8 cellular contexts compared by ENCODE assay signal in genomic region chr2:68317971-68318685, GRCh38. TPM values are rescaled to one million over a fixed set of nuclear protein-coding genes. Genes with fewer than 3 reads are reported as not detected.
DNase-seq lines count a peak whose midpoint lies in the region; FAIRE-seq and TF ChIP-seq lines count a peak whose summit lies in the region.

No MANE protein-coding gene starts in this region.

- no peak for FAIRE-seq in GM12891 (lab: Jason Lieb, UNC)

- no peaks in the 10 kb centered on the region for H3K9me3 ChIP-seq in BE2C
- H3K9me3 ChIP-seq in SJCRH30 (replicated peaks), result no peaks in the 10 kb centered on the region

- peak; percentile 17 for DNase-seq in BE2C
- no peak for DNase-seq in SJCRH30
- peak; percentile 3 for DNase-seq in fibroblast of pulmonary artery (ENCODE audit: low read depth)
- DNase-seq in osteocyte (ENCODE audit: extremely low spot score, unreplicated experiment), result no peak
- no peak for DNase-seq in GM12891 (ENCODE audit: insufficient read length, low spot score)
- DNase-seq in activated T-helper 1 cell treated with anti-CD3 and anti-CD28 coated beads, Interleukin-12 subunit alpha, Interleukin-12 subunit beta, Interleukin-2, Interleukin-4 antibody, amounts not matched to agents 30 ng/mL and 10 ng/mL and 1 ng/mL, durations not matched to agents 14 hours and 24 hours and 36 hours (ENCODE audit: low spot score), result no peak
- no peak for DNase-seq in effector CD4-positive, alpha-beta T cell
- DNase-seq in NCI-H748 (lab: John Stamatoyannopoulos, UW; ENCODE audit: unreplicated experiment), result no peak

- H3K27ac ChIP-seq in SJCRH30, result no peak overlapping the region

- no peak for TF ChIP-seq POLR2A in GM12891 (IDR thresholded peaks at IDR 0.05; ENCODE audit: low read depth, low read length)

- H3K4me1 ChIP-seq in BE2C, result no peaks in the 10 kb centered on the region
- peaks cover 5% of the 10 kb centered on the region; the same call in 1 of the 2 replicates for H3K4me1 ChIP-seq in SJCRH30

- H3K36me3 Mint-ChIP-seq in osteocyte (ENCODE audit: unreplicated experiment), result peaks cover 12% of the 10 kb centered on the region
- H3K36me3 Mint-ChIP-seq in activated T-helper 1 cell treated with anti-CD3 and anti-CD28 coated beads, Interleukin-12 subunit alpha, Interleukin-12 subunit beta, Interleukin-2, Interleukin-4 antibody, amounts not matched to agents 30 ng/mL and 10 ng/mL and 1 ng/mL, durations not matched to agents 14 hours and 24 hours and 36 hours (ENCODE audit: low read depth), result no peaks in the 10 kb centered on the region

- peaks cover 29% of the 10 kb centered on the region for H3K4me1 Mint-ChIP-seq in osteocyte (ENCODE audit: unreplicated experiment)
- peaks cover 7% of the 10 kb centered on the region for H3K4me1 Mint-ChIP-seq in activated T-helper 1 cell treated with anti-CD3 and anti-CD28 coated beads, Interleukin-12 subunit alpha, Interleukin-12 subunit beta, Interleukin-2, Interleukin-4 antibody, amounts not matched to agents 30 ng/mL and 10 ng/mL and 1 ng/mL, durations not matched to agents 14 hours and 24 hours and 36 hours (ENCODE audit: low read depth)

- peak overlapping the region; percentile 76 for H3K4me3 ChIP-seq in BE2C (ENCODE audit: low read depth, low read length)
- peak overlapping the region; percentile 76 for H3K4me3 ChIP-seq in SJCRH30
- H3K4me3 ChIP-seq in fibroblast of pulmonary artery (replicated peaks; ENCODE audit: low read depth, low read length), result peak overlapping the region; percentile 76

- H3K27me3 ChIP-seq in BE2C (no peaks in the 10 kb centered on the region), SJCRH30 (no peaks in the 10 kb centered on the region)

- TF ChIP-seq CTCF in BE2C (IDR thresholded peaks at IDR 0.05; ENCODE audit: low read depth, low read length) (no peak), fibroblast of pulmonary artery (IDR thresholded peaks at IDR 0.05; ENCODE audit: low read length, missing control alignments) (no peak), osteocyte (IDR thresholded peaks at IDR 0.05) (no peak)

- peak overlapping the region; percentile 94 for H3K27ac Mint-ChIP-seq in osteocyte (ENCODE audit: unreplicated experiment)
- H3K27ac Mint-ChIP-seq in activated T-helper 1 cell treated with anti-CD3 and anti-CD28 coated beads, Interleukin-12 subunit alpha, Interleukin-12 subunit beta, Interleukin-2, Interleukin-4 antibody, amounts not matched to agents 30 ng/mL and 10 ng/mL and 1 ng/mL, durations not matched to agents 14 hours and 24 hours and 36 hours, result no peak overlapping the region

- intact Hi-C loops in activated T-helper 1 cell treated with anti-CD3 and anti-CD28 coated beads, Interleukin-12 subunit alpha, Interleukin-12 subunit beta, Interleukin-2, Interleukin-4 antibody, amounts not matched to agents 30 ng/mL and 10 ng/mL and 1 ng/mL, durations not matched to agents 14 hours and 24 hours and 36 hours (cut with micrococcal nuclease), result no loop called here

- peak overlapping the region; percentile 93 for H3K4me3 Mint-ChIP-seq in osteocyte (ENCODE audit: unreplicated experiment)
- H3K4me3 Mint-ChIP-seq in activated T-helper 1 cell treated with anti-CD3 and anti-CD28 coated beads, Interleukin-12 subunit alpha, Interleukin-12 subunit beta, Interleukin-2, Interleukin-4 antibody, amounts not matched to agents 30 ng/mL and 10 ng/mL and 1 ng/mL, durations not matched to agents 14 hours and 24 hours and 36 hours, result no peak overlapping the region

- H3K27me3 Mint-ChIP-seq in osteocyte (ENCODE audit: unreplicated experiment), result peaks cover 3% of the 10 kb centered on the region
- H3K27me3 Mint-ChIP-seq in activated T-helper 1 cell treated with anti-CD3 and anti-CD28 coated beads, Interleukin-12 subunit alpha, Interleukin-12 subunit beta, Interleukin-2, Interleukin-4 antibody, amounts not matched to agents 30 ng/mL and 10 ng/mL and 1 ng/mL, durations not matched to agents 14 hours and 24 hours and 36 hours (ENCODE audit: insufficient read depth), result peaks cover 65% of the 10 kb centered on the region

- H3K36me3 ChIP-seq in BE2C (peaks cover 17% of the 10 kb centered on the region), SJCRH30 (peaks cover 13% of the 10 kb centered on the region)

- H3K9me3 Mint-ChIP-seq in osteocyte (ENCODE audit: unreplicated experiment), result peaks cover 3% of the 10 kb centered on the region
- H3K9me3 Mint-ChIP-seq in activated T-helper 1 cell treated with anti-CD3 and anti-CD28 coated beads, Interleukin-12 subunit alpha, Interleukin-12 subunit beta, Interleukin-2, Interleukin-4 antibody, amounts not matched to agents 30 ng/mL and 10 ng/mL and 1 ng/mL, durations not matched to agents 14 hours and 24 hours and 36 hours, result no peaks in the 10 kb centered on the region

TF ChIP-seq in GM12891, 5 proteins besides CTCF, POLR2A, EP300 and RAD21:
- TF ChIP-seq POLR2AphosphoS5 (IDR thresholded peaks at IDR 0.05; ENCODE audit: low read depth, low read length) (no peak), SPI1 (IDR thresholded peaks at IDR 0.05; ENCODE audit: low read depth, low read length) (no peak), TAF1 (IDR thresholded peaks at IDR 0.05; ENCODE audit: low read depth, low read length) (no peak)

RNA-seq across cellular contexts. Expression of gene CNRIP1, which starts 1.6 kb away (rescaled TPM):
- polyA plus RNA-seq in BE2C (2012; ENCODE audit: insufficient read depth, insufficient read length, low read depth), result 31.8 TPM
- 17.5 and 20.8 TPM in 2 replicates for total RNA-seq in SJCRH30 (2014; rRNA removed; shearing (Covaris generic))
- 33.9 and 35.9 TPM in 2 replicates for total RNA-seq in osteocyte
- polyA plus RNA-seq in GM12891 (2012; ENCODE audit: low read depth, missing spikeins), result not detected
- not detected in 2 replicates for total RNA-seq in activated T-helper 1 cell treated with anti-CD3 and anti-CD28 coated beads, Interleukin-12 subunit alpha, Interleukin-12 subunit beta, Interleukin-2, Interleukin-4 antibody, amounts not matched to agents 30 ng/mL and 10 ng/mL and 1 ng/mL, durations not matched to agents 14 hours and 24 hours and 36 hours

RNA-seq across cellular contexts. Expression of gene PLEK, which starts 47.0 kb away (rescaled TPM):
- polyA plus RNA-seq in BE2C (2012; ENCODE audit: insufficient read depth, insufficient read length, low read depth), result 0.51 TPM
- total RNA-seq in SJCRH30 (2014; rRNA removed; shearing (Covaris generic)), result 0.10 TPM in 1 of 2 replicates, not detected in the other
- 0.19 TPM in 1 of 2 replicates, not detected in the other for total RNA-seq in osteocyte
- polyA plus RNA-seq in GM12891 (2012; ENCODE audit: low read depth, missing spikeins), result 207 TPM
- 3.2 TPM in 2 replicates for total RNA-seq in activated T-helper 1 cell treated with anti-CD3 and anti-CD28 coated beads, Interleukin-12 subunit alpha, Interleukin-12 subunit beta, Interleukin-2, Interleukin-4 antibody, amounts not matched to agents 30 ng/mL and 10 ng/mL and 1 ng/mL, durations not matched to agents 14 hours and 24 hours and 36 hours

Comparison
In these comparisons a context has a peak if more than half of its experiments do, and no peak if none do; other contexts are left out.
1. DNase-seq: peak in BE2C (single experiment) and fibroblast of pulmonary artery (single experiment); none in SJCRH30 (0 of 2), osteocyte (single experiment), GM12891 (single experiment), activated T-helper 1 cell treated with anti-CD3 and anti-CD28 coated beads, Interleukin-12 subunit alpha, Interleukin-12 subunit beta, Interleukin-2, Interleukin-4 antibody, amounts not matched to agents 30 ng/mL and 10 ng/mL and 1 ng/mL, durations not matched to agents 14 hours and 24 hours and 36 hours (single experiment), effector CD4-positive, alpha-beta T cell (single experiment) and NCI-H748 (single experiment).
2. RNA of gene CNRIP1, which starts 1.6 kb away (total RNA-seq): 33.9 to 35.9 TPM in osteocyte and 17.5 to 20.8 TPM in SJCRH30; not detected in activated T-helper 1 cell treated with anti-CD3 and anti-CD28 coated beads, Interleukin-12 subunit alpha, Interleukin-12 subunit beta, Interleukin-2, Interleukin-4 antibody, amounts not matched to agents 30 ng/mL and 10 ng/mL and 1 ng/mL, durations not matched to agents 14 hours and 24 hours and 36 hours; every median in the first group is over 10 times any median in the second.
3. Peak in every context shown above with its lines, with median percentiles within 50 percentile points of each other: H3K4me3 ChIP-seq.